1 cellular context compared by ENCODE assay signal in genomic region chr2:36659872-36660312, GRCh38.
TF ChIP-seq lines count a peak whose summit lies in the region.

No MANE protein-coding gene starts in this region.

TF ChIP-seq in HepG2, 621 proteins besides CTCF, POLR2A, EP300 and RAD21 (continued from another document and continues in another):
- no peak for TF ChIP-seq PBX2 (CRISPR knock-in tag; IDR thresholded peaks at IDR 0.05)
- peak in 1 of 2 experiments; percentile 33; a peak in 1 of 4 replicates for TF ChIP-seq HMGXB4 (CRISPR knock-in tag; IDR thresholded peaks at IDR 0.05; ENCODE audit: borderline replicate concordance in 1 of 2, low read depth in 1 of 2)
- TF ChIP-seq ZNF414 (CRISPR knock-in tag; IDR thresholded peaks at IDR 0.05): peak; percentile 82; the same call in 1 of the 2 replicates
- peak; percentile 95 for TF ChIP-seq GATAD2A (CRISPR knock-in tag; IDR thresholded peaks at IDR 0.05)
- 0 out of 2 replicates have a peak, but pooled peaks have one; percentile 35 for TF ChIP-seq ATF1 (CRISPR knock-in tag; IDR thresholded peaks at IDR 0.05)
- TF ChIP-seq NR2F2 (IDR thresholded peaks at IDR 0.05; ENCODE audit: borderline replicate concordance, low read depth): peak; percentile 67; the same call in 1 of the 2 replicates
- TF ChIP-seq JUN (CRISPR knock-in tag; IDR thresholded peaks at IDR 0.05): peak; percentile 88
- TF ChIP-seq ZNF672 (CRISPR knock-in tag; IDR thresholded peaks at IDR 0.05): no peak
- TF ChIP-seq, protein P1, sequence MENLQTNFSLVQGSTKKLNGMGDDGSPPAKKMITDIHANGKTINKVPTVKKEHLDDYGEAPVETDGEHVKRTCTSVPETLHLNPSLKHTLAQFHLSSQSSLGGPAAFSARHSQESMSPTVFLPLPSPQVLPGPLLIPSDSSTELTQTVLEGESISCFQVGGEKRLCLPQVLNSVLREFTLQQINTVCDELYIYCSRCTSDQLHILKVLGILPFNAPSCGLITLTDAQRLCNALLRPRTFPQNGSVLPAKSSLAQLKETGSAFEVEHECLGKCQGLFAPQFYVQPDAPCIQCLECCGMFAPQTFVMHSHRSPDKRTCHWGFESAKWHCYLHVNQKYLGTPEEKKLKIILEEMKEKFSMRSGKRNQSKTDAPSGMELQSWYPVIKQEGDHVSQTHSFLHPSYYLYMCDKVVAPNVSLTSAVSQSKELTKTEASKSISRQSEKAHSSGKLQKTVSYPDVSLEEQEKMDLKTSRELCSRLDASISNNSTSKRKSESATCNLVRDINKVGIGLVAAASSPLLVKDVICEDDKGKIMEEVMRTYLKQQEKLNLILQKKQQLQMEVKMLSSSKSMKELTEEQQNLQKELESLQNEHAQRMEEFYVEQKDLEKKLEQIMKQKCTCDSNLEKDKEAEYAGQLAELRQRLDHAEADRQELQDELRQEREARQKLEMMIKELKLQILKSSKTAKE (CRISPR knock-in tag; IDR thresholded peaks at IDR 0.05; ENCODE audit: borderline replicate concordance): no peak
- TF ChIP-seq PAXIP1 (CRISPR knock-in tag; conservative IDR thresholded peaks at IDR 0.05): peak; percentile 92
- no peak for TF ChIP-seq PLSCR1 (CRISPR knock-in tag; IDR thresholded peaks at IDR 0.05; ENCODE audit: borderline replicate concordance)
- no peak for TF ChIP-seq CAMTA2 (CRISPR knock-in tag; IDR thresholded peaks at IDR 0.05; ENCODE audit: borderline replicate concordance)
- no peak for TF ChIP-seq SP5 (CRISPR knock-in tag; IDR thresholded peaks at IDR 0.05; ENCODE audit: borderline replicate concordance, low read depth)
- no peak for TF ChIP-seq ZNF510 (CRISPR knock-in tag; IDR thresholded peaks at IDR 0.05; ENCODE audit: low read depth)
- TF ChIP-seq, protein P2, sequence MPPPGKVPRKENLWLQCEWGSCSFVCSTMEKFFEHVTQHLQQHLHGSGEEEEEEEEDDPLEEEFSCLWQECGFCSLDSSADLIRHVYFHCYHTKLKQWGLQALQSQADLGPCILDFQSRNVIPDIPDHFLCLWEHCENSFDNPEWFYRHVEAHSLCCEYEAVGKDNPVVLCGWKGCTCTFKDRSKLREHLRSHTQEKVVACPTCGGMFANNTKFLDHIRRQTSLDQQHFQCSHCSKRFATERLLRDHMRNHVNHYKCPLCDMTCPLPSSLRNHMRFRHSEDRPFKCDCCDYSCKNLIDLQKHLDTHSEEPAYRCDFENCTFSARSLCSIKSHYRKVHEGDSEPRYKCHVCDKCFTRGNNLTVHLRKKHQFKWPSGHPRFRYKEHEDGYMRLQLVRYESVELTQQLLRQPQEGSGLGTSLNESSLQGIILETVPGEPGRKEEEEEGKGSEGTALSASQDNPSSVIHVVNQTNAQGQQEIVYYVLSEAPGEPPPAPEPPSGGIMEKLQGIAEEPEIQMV (CRISPR knock-in tag; IDR thresholded peaks at IDR 0.05; ENCODE audit: low read depth): no peak
- TF ChIP-seq ZNF597 (CRISPR knock-in tag; IDR thresholded peaks at IDR 0.05): no peak
- no peak for TF ChIP-seq PITX1 (CRISPR knock-in tag; IDR thresholded peaks at IDR 0.05)
- TF ChIP-seq HOXA3 (CRISPR knock-in tag; IDR thresholded peaks at IDR 0.05): peak; percentile 36; the same call in 1 of the 2 replicates
- no peak for TF ChIP-seq ZNF44 (CRISPR knock-in tag; IDR thresholded peaks at IDR 0.05)
- TF ChIP-seq NCOA2 (CRISPR knock-in tag; IDR thresholded peaks at IDR 0.05): peak; percentile 91
- TF ChIP-seq E2F2 (CRISPR knock-in tag; IDR thresholded peaks at IDR 0.05; ENCODE audit: borderline replicate concordance): no peak
- no peak for TF ChIP-seq NRL (CRISPR knock-in tag; IDR thresholded peaks at IDR 0.05; ENCODE audit: borderline replicate concordance)
- TF ChIP-seq ZNF234 (CRISPR knock-in tag; conservative IDR thresholded peaks at IDR 0.05): no peak
- TF ChIP-seq ZNF235 (CRISPR knock-in tag; IDR thresholded peaks at IDR 0.05; ENCODE audit: borderline replicate concordance): no peak
- TF ChIP-seq KLF11 (CRISPR knock-in tag; IDR thresholded peaks at IDR 0.05): peak; percentile 29; the same call in 1 of the 2 replicates
- peak; percentile 91; the same call in 1 of the 2 replicates for TF ChIP-seq EHMT2 (IDR thresholded peaks at IDR 0.05; ENCODE audit: borderline replicate concordance, low read depth, low read length)
- TF ChIP-seq ZSCAN25 (CRISPR knock-in tag; IDR thresholded peaks at IDR 0.05): no peak
- no peak for TF ChIP-seq ZNF703 (CRISPR knock-in tag; IDR thresholded peaks at IDR 0.05; ENCODE audit: borderline replicate concordance)
- TF ChIP-seq ZNF138 (CRISPR knock-in tag; IDR thresholded peaks at IDR 0.05; ENCODE audit: low read depth): no peak
- TF ChIP-seq ZNF547 (CRISPR knock-in tag; IDR thresholded peaks at IDR 0.05): no peak
- peak; percentile 82 for TF ChIP-seq CREM (IDR thresholded peaks at IDR 0.05)
- no peak for TF ChIP-seq CREM (CRISPR knock-in tag; IDR thresholded peaks at IDR 0.05)
- TF ChIP-seq TEAD3 (CRISPR knock-in tag; optimal IDR thresholded peaks at IDR 0.05; ENCODE audit: borderline replicate concordance): peak; percentile 90
- TF ChIP-seq, protein P3, sequence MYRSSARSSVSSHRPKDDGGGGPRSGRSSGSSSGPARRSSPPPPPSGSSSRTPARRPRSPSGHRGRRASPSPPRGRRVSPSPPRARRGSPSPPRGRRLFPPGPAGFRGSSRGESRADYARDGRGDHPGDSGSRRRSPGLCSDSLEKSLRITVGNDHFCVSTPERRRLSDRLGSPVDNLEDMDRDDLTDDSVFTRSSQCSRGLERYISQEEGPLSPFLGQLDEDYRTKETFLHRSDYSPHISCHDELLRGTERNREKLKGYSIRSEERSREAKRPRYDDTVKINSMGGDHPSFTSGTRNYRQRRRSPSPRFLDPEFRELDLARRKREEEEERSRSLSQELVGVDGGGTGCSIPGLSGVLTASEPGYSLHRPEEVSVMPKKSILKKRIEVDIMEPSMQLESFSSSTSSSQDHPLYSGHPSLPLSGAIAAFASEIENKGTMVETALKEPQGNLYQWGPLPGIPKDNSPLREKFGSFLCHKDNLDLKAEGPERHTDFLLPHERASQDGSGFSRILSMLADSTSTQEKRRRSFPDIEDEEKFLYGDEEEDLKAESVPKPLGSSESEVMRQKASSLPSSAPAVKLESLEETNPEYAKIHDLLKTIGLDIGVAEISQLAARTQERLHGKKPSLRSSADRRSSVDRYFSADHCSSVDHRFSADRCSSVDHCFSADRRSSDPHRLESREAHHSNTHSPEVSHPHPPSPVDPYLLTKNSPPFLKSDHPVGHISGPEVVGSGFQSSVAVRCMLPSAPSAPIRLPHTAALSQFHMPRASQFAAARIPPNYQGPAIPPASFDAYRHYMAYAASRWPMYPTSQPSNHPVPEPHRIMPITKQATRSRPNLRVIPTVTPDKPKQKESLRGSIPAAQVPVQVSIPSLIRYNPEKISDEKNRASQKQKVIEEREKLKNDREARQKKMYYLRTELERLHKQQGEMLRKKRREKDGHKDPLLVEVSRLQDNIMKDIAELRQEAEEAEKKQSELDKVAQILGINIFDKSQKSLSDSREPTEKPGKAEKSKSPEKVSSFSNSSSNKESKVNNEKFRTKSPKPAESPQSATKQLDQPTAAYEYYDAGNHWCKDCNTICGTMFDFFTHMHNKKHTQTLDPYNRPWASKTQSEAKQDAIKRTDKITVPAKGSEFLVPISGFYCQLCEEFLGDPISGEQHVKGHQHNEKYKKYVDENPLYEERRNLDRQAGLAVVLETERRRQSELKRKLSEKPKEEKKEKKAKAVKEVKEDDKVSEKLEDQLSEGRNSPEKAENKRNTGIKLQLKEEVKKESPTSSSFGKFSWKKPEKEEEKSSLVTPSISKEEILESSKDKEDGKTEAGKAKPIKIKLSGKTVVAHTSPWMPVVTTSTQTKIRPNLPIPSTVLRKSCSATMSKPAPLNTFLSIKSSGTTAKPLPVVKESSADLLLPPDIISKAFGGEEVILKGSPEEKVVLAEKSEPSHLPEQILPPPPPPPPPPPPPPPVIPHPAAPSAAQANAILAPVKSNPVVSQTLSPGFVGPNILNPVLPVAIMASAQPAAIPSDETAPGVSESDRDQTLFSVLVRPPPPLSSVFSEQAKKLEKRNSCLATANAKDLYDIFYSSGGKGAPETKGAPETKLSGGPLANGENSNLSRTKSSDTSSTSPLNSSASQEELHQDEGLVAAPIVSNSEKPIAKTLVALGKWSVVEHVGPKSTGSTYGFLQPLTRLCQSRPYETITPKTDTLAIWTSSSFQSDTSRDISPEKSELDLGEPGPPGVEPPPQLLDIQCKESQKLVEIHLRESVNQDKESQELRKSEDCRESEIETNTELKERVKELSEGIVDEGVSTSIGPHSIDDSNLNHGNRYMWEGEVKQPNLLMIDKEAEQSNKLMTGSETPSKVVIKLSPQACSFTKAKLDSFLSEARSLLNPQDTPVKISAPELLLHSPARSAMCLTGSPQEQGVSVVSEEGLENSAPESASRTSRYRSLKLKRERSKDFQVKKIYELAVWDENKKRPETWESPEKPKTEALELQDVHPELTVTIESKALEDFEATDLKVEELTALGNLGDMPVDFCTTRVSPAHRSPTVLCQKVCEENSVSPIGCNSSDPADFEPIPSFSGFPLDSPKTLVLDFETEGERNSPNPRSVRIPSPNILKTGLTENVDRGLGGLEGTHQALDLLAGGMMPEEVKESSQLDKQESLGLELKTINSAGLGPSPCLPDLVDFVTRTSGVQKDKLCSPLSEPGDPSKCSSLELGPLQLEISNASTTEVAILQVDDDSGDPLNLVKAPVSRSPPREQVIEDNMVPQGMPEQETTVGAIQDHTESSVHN (CRISPR knock-in tag; IDR thresholded peaks at IDR 0.05): no peak
